In the genomic region with DNA sequence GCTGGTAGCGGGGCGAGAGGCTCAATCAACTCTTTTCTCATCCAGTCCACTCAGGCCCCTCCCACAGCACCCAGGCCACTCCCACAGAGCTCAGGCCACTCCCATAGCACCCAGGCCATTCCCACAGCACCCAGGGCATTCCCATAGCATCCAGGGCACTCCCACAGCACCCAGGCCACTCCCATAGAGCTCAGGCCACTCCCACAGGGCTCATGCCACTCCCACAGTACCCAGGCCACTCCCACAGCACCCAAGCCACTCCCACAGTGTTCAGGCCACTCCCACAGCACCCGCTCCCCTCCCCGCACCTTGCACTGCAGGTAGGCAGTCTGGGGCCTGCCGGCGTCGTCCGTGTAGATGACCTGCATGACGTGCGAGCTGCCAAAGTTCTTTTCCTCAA, we compare ENCODE assay signal across 1 cellular context.
TF ChIP-seq lines count a peak whose summit lies in the region.

No MANE protein-coding gene starts in this region.

TF ChIP-seq in K562, 482 proteins besides CTCF, POLR2A, EP300 and RAD21:
- TF ChIP-seq NRF1 (conservative IDR thresholded peaks at IDR 0.05 in 1 of 2, IDR thresholded peaks at IDR 0.05 in 1 of 2), result peak; percentile 14 to 29; a peak in 1 of 4 replicates
- 0 out of 2 replicates have a peak, but pooled peaks have one; percentile 39 for TF ChIP-seq SP1 (CRISPR knock-in tag; IDR thresholded peaks at IDR 0.05)
TF ChIP-seq in K562: peak in this region for 2; not testable (repeated sequence) for 480.
